ENCODE assay signal across 11 cellular contexts in genomic region chr7:106952658-106953231, GRCh38.
A peak's percentile ranks its signal among the peaks of the same experiment; 100 is the strongest.
DNase-seq lines count a peak whose midpoint lies in the region; ATAC-seq and TF ChIP-seq lines count a peak whose summit lies in the region.
"Had no signal": no experiment of that assay in that cellular context is flagged by ENCODE, and none has a peak within 500 bp of the region (broad histone marks: within the 10 kb centered on the region; RNA-seq: fewer than 3 reads in every experiment).

No MANE protein-coding gene starts in this region.

- H3K36me3 ChIP-seq in endodermal cell (ENCODE audit: control insufficient read depth, insufficient read depth, low read length): no peaks in the 10 kb centered on the region
- no peaks in the 10 kb centered on the region for H3K36me3 ChIP-seq in vagina

- H3K36me3 Mint-ChIP-seq in endodermal cell (ENCODE audit: low read depth): no peaks in the 10 kb centered on the region
- H3K36me3 Mint-ChIP-seq in mesothelial cell of epicardium: no peaks in the 10 kb centered on the region
- H3K36me3 Mint-ChIP-seq in stimulated activated naive B cell treated with anti-CD40 and anti-IgM and Interleukin-4, amounts not matched to agents 10 μg/mL and 1 μg/mL and 100 μg/mL, for 72 hours: no peaks in the 10 kb centered on the region
- H3K36me3 Mint-ChIP-seq: activated CD8-positive, alpha-beta memory T cell treated with anti-CD3 and anti-CD28 coated beads, Interleukin-2, amount 10 ng/mL, durations not matched to agents 7 days and 5 days; activated naive CD8-positive, alpha-beta T cell had no signal

- H3K9me3 ChIP-seq in endodermal cell (ENCODE audit: control insufficient read depth, low read length): no peaks in the 10 kb centered on the region
- H3K9me3 ChIP-seq in vagina: no peaks in the 10 kb centered on the region

- H3K4me3 Mint-ChIP-seq in endodermal cell (no peak overlapping the region), mesothelial cell of epicardium (peak overlapping the region; percentile 1)
- H3K4me3 Mint-ChIP-seq in stimulated activated naive B cell treated with anti-CD40 and anti-IgM and Interleukin-4, amounts not matched to agents 10 μg/mL and 1 μg/mL and 100 μg/mL, for 72 hours: no peak overlapping the region
- H3K4me3 Mint-ChIP-seq: activated CD8-positive, alpha-beta memory T cell treated with anti-CD3 and anti-CD28 coated beads, Interleukin-2, amount 10 ng/mL, durations not matched to agents 7 days and 5 days; activated naive CD8-positive, alpha-beta T cell had no signal

- no peak for TF ChIP-seq POLR2A in vagina (IDR thresholded peaks at IDR 0.05)

- no peak overlapping the region for H3K4me3 ChIP-seq in endodermal cell (ENCODE audit: low read length)
- H3K4me3 ChIP-seq in vagina: no peak overlapping the region

- no peak for TF ChIP-seq CTCF in endodermal cell (conservative IDR thresholded peaks at IDR 0.05)
- TF ChIP-seq CTCF in mesothelial cell of epicardium (IDR thresholded peaks at IDR 0.05; ENCODE audit: unreplicated experiment): no peak
- TF ChIP-seq CTCF in vagina (IDR thresholded peaks at IDR 0.05): no peak

- H3K4me1 ChIP-seq in endodermal cell (ENCODE audit: control insufficient read depth, insufficient read depth, low read length): no peaks in the 10 kb centered on the region
- H3K4me1 ChIP-seq in vagina: no peaks in the 10 kb centered on the region

- H3K27me3 ChIP-seq in endodermal cell (ENCODE audit: control insufficient read depth, insufficient read depth, low read length, poor library complexity, severe bottlenecking): no peaks in the 10 kb centered on the region
- no peaks in the 10 kb centered on the region for H3K27me3 ChIP-seq in vagina

- H3K27ac ChIP-seq in endodermal cell (ENCODE audit: low read depth, low read length): no peak overlapping the region
- no peak overlapping the region for H3K27ac ChIP-seq in vagina

- H3K9me3 Mint-ChIP-seq in endodermal cell (no peaks in the 10 kb centered on the region), mesothelial cell of epicardium (no peaks in the 10 kb centered on the region)
- H3K9me3 Mint-ChIP-seq in stimulated activated naive B cell treated with anti-CD40 and anti-IgM and Interleukin-4, amounts not matched to agents 10 μg/mL and 1 μg/mL and 100 μg/mL, for 72 hours: peaks cover 0 to 2% of the 10 kb centered on the region in 2 donors

- H3K4me1 Mint-ChIP-seq in endodermal cell (peaks cover 7% of the 10 kb centered on the region), mesothelial cell of epicardium (peaks cover 17% of the 10 kb centered on the region)
- peaks cover 0 to 2% of the 10 kb centered on the region in 2 donors for H3K4me1 Mint-ChIP-seq in stimulated activated naive B cell treated with anti-CD40 and anti-IgM and Interleukin-4, amounts not matched to agents 10 μg/mL and 1 μg/mL and 100 μg/mL, for 72 hours
- H3K4me1 Mint-ChIP-seq: activated CD8-positive, alpha-beta memory T cell treated with anti-CD3 and anti-CD28 coated beads, Interleukin-2, amount 10 ng/mL, durations not matched to agents 7 days and 5 days had no signal

- intact Hi-C loops in Right ventricle myocardium superior (cut with DNase I): no loop called here
- intact Hi-C loops in cardiac septum (cut with DNase I): no loop called here
- intact Hi-C loops in vagina (cut with DNase I): loop anchor here (10.0 kb wide), 1 partner anchor 202 kb away; no protein-coding TSS in a partner anchor

- no peaks in the 10 kb centered on the region for H3K27me3 Mint-ChIP-seq in endodermal cell (ENCODE audit: insufficient read depth)
- no peaks in the 10 kb centered on the region for H3K27me3 Mint-ChIP-seq in mesothelial cell of epicardium (ENCODE audit: low read depth)
- H3K27me3 Mint-ChIP-seq in stimulated activated naive B cell treated with anti-CD40 and anti-IgM and Interleukin-4, amounts not matched to agents 10 μg/mL and 1 μg/mL and 100 μg/mL, for 72 hours: no peaks in the 10 kb centered on the region
- H3K27me3 Mint-ChIP-seq: activated naive CD8-positive, alpha-beta T cell had no signal

- no peak overlapping the region for H3K9ac ChIP-seq in endodermal cell (ENCODE audit: extremely low read depth, low read length, poor library complexity, severe bottlenecking)

- ATAC-seq in Right ventricle myocardium superior (ENCODE audit: poor library complexity): peak; percentile 86
- ATAC-seq in stimulated activated naive B cell treated with anti-CD40 and anti-IgM and Interleukin-4, amounts not matched to agents 10 μg/mL and 1 μg/mL and 100 μg/mL, for 72 hours (replicated peaks): no peak
- ATAC-seq: activated CD8-positive, alpha-beta memory T cell treated with anti-CD3 and anti-CD28 coated beads, Interleukin-2, amount 10 ng/mL, durations not matched to agents 7 days and 5 days had no signal

- H3K27ac Mint-ChIP-seq in endodermal cell (no peak overlapping the region), mesothelial cell of epicardium (peak overlapping the region; percentile 64)
- H3K27ac Mint-ChIP-seq in stimulated activated naive B cell treated with anti-CD40 and anti-IgM and Interleukin-4, amounts not matched to agents 10 μg/mL and 1 μg/mL and 100 μg/mL, for 72 hours: no peak overlapping the region
- H3K27ac Mint-ChIP-seq: activated CD8-positive, alpha-beta memory T cell treated with anti-CD3 and anti-CD28 coated beads, Interleukin-2, amount 10 ng/mL, durations not matched to agents 7 days and 5 days; activated naive CD8-positive, alpha-beta T cell had no signal

- 86% methylated on average over 5 of the region's 5 CpGs; no CpG with 5 or more reads in 1 of the 2 experiments for WGBS in endodermal cell (ENCODE audit: insufficient coverage in 1 of 2, insufficient read length in 1 of 2), 2 experiments

- DNase-seq in Right ventricle myocardium superior (peak; percentile 59), cardiac septum (ENCODE audit: low spot score) (no peak), endodermal cell (peak; percentile 49), mesothelial cell of epicardium (ENCODE audit: low spot score in 2 of 2, unreplicated experiment in 2 of 2) (no peak), NCI-H69 (lab: John Stamatoyannopoulos, UW) (no peak), COLO668 (lab: John Stamatoyannopoulos, UW; ENCODE audit: unreplicated experiment) (no peak), vagina (ENCODE audit: extremely low spot score in 2 of 2) (no peak)
- DNase-seq in stimulated activated naive B cell treated with anti-CD40 and anti-IgM and Interleukin-4, amounts not matched to agents 10 μg/mL and 1 μg/mL and 100 μg/mL, for 72 hours: no peak
- DNase-seq: activated CD8-positive, alpha-beta memory T cell treated with anti-CD3 and anti-CD28 coated beads, Interleukin-2, amount 10 ng/mL, durations not matched to agents 7 days and 5 days; DMS79 had no signal

Comparison
In these comparisons a context has a peak if more than half of its experiments do, and no peak if none do; other contexts are left out.
1. DNase-seq: peak in Right ventricle myocardium superior (single experiment) and endodermal cell (single experiment); none in cardiac septum (single experiment), mesothelial cell of epicardium (0 of 2), NCI-H69 (single experiment), COLO668 (single experiment), stimulated activated naive B cell treated with anti-CD40 and anti-IgM and Interleukin-4, amounts not matched to agents 10 μg/mL and 1 μg/mL and 100 μg/mL, for 72 hours (single experiment) and vagina (0 of 2).